In genomic region chr9:132547976-132548730, GRCh38 we compare ENCODE assay signal across 16 cellular contexts. TPM values are rescaled to one million over a fixed set of nuclear protein-coding genes. Genes with fewer than 3 reads are reported as not detected.
"Had no signal": no experiment of that assay in that cellular context is flagged by ENCODE, and none has a peak within 500 bp of the region (broad histone marks: within the 10 kb centered on the region; RNA-seq: fewer than 3 reads in every experiment).

No MANE protein-coding gene starts in this region.

- FAIRE-seq: TTC549 had no signal

- H3K27ac Mint-ChIP-seq: activated naive CD4-positive, alpha-beta T cell treated with anti-CD3 and anti-CD28 coated beads, Interleukin-2, amount 10 ng/mL, durations not matched to agents 7 days and 5 days; activated T-helper 2 cell treated with anti-CD3 and anti-CD28 coated beads, Interferon-gamma antibody, Interleukin-2, Interleukin-4, amounts not matched to agents 10 μg/mL and 5 μg/mL and 100 μg/mL, durations not matched to agents 14 hours and 24 hours and 36 hours; memory B cell; stimulated activated memory B cell treated with anti-CD40 and anti-IgM and Interleukin-4, amounts not matched to agents 10 μg/mL and 1 μg/mL and 100 μg/mL, for 72 hours had no signal

- H3K27me3 ChIP-seq: adrenal gland, right lobe of liver, vagina had no signal

- H3K9me3 ChIP-seq: adrenal gland, neutrophil, prostate gland, right lobe of liver, tibial artery, vagina had no signal

- DNase-seq: activated naive CD4-positive, alpha-beta T cell treated with anti-CD3 and anti-CD28 coated beads, Interleukin-2, amount 10 ng/mL, durations not matched to agents 7 days and 5 days; adrenal gland; dorsolateral prefrontal cortex; right lobe of liver; stimulated activated CD4-positive, alpha-beta T cell treated with anti-CD3 and anti-CD28 coated beads, Interleukin-1b, Interleukin-23, amount 100 ng/mL, for 48 hours; T-helper 2 cell; tibial artery had no signal

- H3K4me1 Mint-ChIP-seq: activated naive CD4-positive, alpha-beta T cell treated with anti-CD3 and anti-CD28 coated beads, Interleukin-2, amount 10 ng/mL, durations not matched to agents 7 days and 5 days; memory B cell had no signal

- ATAC-seq: esophagus mucosa; left lung; stimulated activated memory B cell treated with anti-CD40 and anti-IgM and Interleukin-4, amounts not matched to agents 10 μg/mL and 1 μg/mL and 100 μg/mL, for 72 hours had no signal

- H3K36me3 Mint-ChIP-seq: activated naive CD4-positive, alpha-beta T cell treated with anti-CD3 and anti-CD28 coated beads, Interleukin-2, amount 10 ng/mL, durations not matched to agents 7 days and 5 days had no signal

- H3K4me3 ChIP-seq: adrenal gland, dorsolateral prefrontal cortex, left lung, prostate gland, right lobe of liver, tibial artery, vagina had no signal

- H3K36me3 ChIP-seq: adrenal gland, left lung, neutrophil, prostate gland, right lobe of liver, tibial artery, vagina had no signal

- H3K27ac ChIP-seq: adrenal gland, dorsolateral prefrontal cortex, left lung, neutrophil, prostate gland, right lobe of liver, tibial artery, vagina had no signal

- H3K4me3 Mint-ChIP-seq: activated naive CD4-positive, alpha-beta T cell treated with anti-CD3 and anti-CD28 coated beads, Interleukin-2, amount 10 ng/mL, durations not matched to agents 7 days and 5 days; memory B cell; stimulated activated memory B cell treated with anti-CD40 and anti-IgM and Interleukin-4, amounts not matched to agents 10 μg/mL and 1 μg/mL and 100 μg/mL, for 72 hours had no signal

- H3K9me3 Mint-ChIP-seq: activated naive CD4-positive, alpha-beta T cell treated with anti-CD3 and anti-CD28 coated beads, Interleukin-2, amount 10 ng/mL, durations not matched to agents 7 days and 5 days; activated T-helper 2 cell treated with anti-CD3 and anti-CD28 coated beads, Interferon-gamma antibody, Interleukin-2, Interleukin-4, amounts not matched to agents 10 μg/mL and 5 μg/mL and 100 μg/mL, durations not matched to agents 14 hours and 24 hours and 36 hours; memory B cell had no signal

- H3K4me1 ChIP-seq: adrenal gland, left lung, prostate gland, right lobe of liver had no signal

RNA-seq across cellular contexts. Expression of gene BARHL1, which starts 34.3 kb away (rescaled TPM):
- total RNA-seq: activated T-helper 2 cell treated with anti-CD3 and anti-CD28 coated beads, Interferon-gamma antibody, Interleukin-2, Interleukin-4, amounts not matched to agents 10 μg/mL and 5 μg/mL and 100 μg/mL, durations not matched to agents 14 hours and 24 hours and 36 hours; adrenal gland; dorsolateral prefrontal cortex; esophagus mucosa; left lung; prostate gland; right lobe of liver; vagina had no signal
- polyA plus RNA-seq: adrenal gland had no signal
